ENCODE assay signal across 15 cellular contexts in the genomic region with DNA sequence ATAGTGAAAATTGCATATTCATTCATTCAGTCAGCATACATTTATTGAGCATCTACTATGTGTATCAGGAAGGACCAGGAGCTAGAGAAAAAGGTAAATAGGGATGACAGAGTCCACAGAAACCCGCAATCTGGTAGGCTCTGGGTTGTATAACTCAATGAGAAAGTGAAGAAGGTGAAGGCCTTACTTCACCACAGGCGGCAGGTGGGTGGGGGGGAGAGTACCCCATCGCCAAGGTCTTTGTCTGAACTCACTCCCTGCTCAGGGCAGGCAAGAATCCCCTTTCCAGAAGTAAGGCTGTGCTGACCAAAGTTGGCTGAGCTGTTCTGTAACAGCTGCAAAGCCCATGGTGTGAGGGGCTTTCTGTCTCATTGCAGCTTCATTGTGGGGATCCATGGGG.
DNase-seq lines count a peak whose midpoint lies in the region; ATAC-seq and TF ChIP-seq lines count a peak whose summit lies in the region.
"Had no signal": no experiment of that assay in that cellular context is flagged by ENCODE, and none has a peak within 500 bp of the region (broad histone marks: within the 10 kb centered on the region; RNA-seq: fewer than 3 reads in every experiment).

No MANE protein-coding gene starts in this region.

- no peaks in the 10 kb centered on the region for H3K79me1 ChIP-seq in neuronal stem cell (ENCODE audit: low read depth, low read length)

- H3K4me3 Mint-ChIP-seq in endodermal cell: no peak overlapping the region
- H3K4me3 Mint-ChIP-seq in T-helper 2 cell treated with Interferon-gamma antibody and Interleukin-4, amounts not matched to agents 5 μg/mL and 100 μg/mL, for 36 hours: no peak overlapping the region
- H3K4me3 Mint-ChIP-seq: CD8-positive, alpha-beta memory T cell had no signal

- no peak overlapping the region for H2BK120ac ChIP-seq in neuronal stem cell (ENCODE audit: low read depth, low read length)

- H2AFZ ChIP-seq in neuronal stem cell (ENCODE audit: low read length): no peak overlapping the region
- H2AFZ ChIP-seq: GM23248 had no signal

- H3K27me3 Mint-ChIP-seq in endodermal cell (ENCODE audit: insufficient read depth): peaks cover 10% of the 10 kb centered on the region
- H3K27me3 Mint-ChIP-seq in T-helper 2 cell treated with Interferon-gamma antibody and Interleukin-4, amounts not matched to agents 5 μg/mL and 100 μg/mL, for 36 hours (ENCODE audit: low read depth): peaks cover 7% of the 10 kb centered on the region

- no peak overlapping the region for H4K8ac ChIP-seq in neuronal stem cell (ENCODE audit: low read depth, low read length)

- H3K9ac ChIP-seq in endodermal cell (ENCODE audit: extremely low read depth, low read length, poor library complexity, severe bottlenecking) (no peak overlapping the region), neuronal stem cell (ENCODE audit: low read depth, low read length, poor library complexity) (no peak overlapping the region)
- H3K9ac ChIP-seq: BLaER1, GM23248 had no signal

- peak overlapping the region; percentile 97 for H3K27ac ChIP-seq in RWPE2 (ENCODE audit: poor library complexity, severe bottlenecking)
- H3K27ac ChIP-seq in endodermal cell (ENCODE audit: low read depth, low read length): no peak overlapping the region
- no peak overlapping the region for H3K27ac ChIP-seq in neuronal stem cell (replicated peaks; ENCODE audit: low read length)
- H3K27ac ChIP-seq: 22Rv1, BLaER1, GM23248 had no signal

- H3K23ac ChIP-seq in neuronal stem cell (ENCODE audit: low read depth, low read length, poor library complexity): no peak overlapping the region

- no peak overlapping the region for H3K4ac ChIP-seq in neuronal stem cell (ENCODE audit: low read length)

- H3K4me1 Mint-ChIP-seq in endodermal cell: peaks cover 37% of the 10 kb centered on the region
- no peaks in the 10 kb centered on the region for H3K4me1 Mint-ChIP-seq in T-helper 2 cell treated with Interferon-gamma antibody and Interleukin-4, amounts not matched to agents 5 μg/mL and 100 μg/mL, for 36 hours (ENCODE audit: low read depth)
- H3K4me1 Mint-ChIP-seq: CD8-positive, alpha-beta memory T cell had no signal

- H3K4me3 ChIP-seq in RWPE2 (ENCODE audit: severe bottlenecking): no peak overlapping the region
- no peak overlapping the region for H3K4me3 ChIP-seq in endodermal cell (ENCODE audit: low read length)
- no peak overlapping the region for H3K4me3 ChIP-seq in neuronal stem cell (ENCODE audit: low read length in 2 of 2)
- H3K4me3 ChIP-seq: BLaER1, GM23248, K562 had no signal

- H3K4me1 ChIP-seq in RWPE2 (ENCODE audit: insufficient read depth, poor library complexity, severe bottlenecking): peaks cover 25% of the 10 kb centered on the region
- H3K4me1 ChIP-seq in endodermal cell (ENCODE audit: control insufficient read depth, insufficient read depth, low read length): peaks cover 18% of the 10 kb centered on the region
- peaks cover 2% of the 10 kb centered on the region in 2 donors for H3K4me1 ChIP-seq in neuronal stem cell (ENCODE audit: control insufficient read depth in 2 of 2, insufficient read depth in 1 of 2, low read depth in 1 of 2, low read length in 2 of 2)

- H4K91ac ChIP-seq in neuronal stem cell (ENCODE audit: low read depth, low read length, poor library complexity): no peak overlapping the region

- H3K14ac ChIP-seq in neuronal stem cell (ENCODE audit: low read length): no peak overlapping the region

- peak; percentile 1 for DNase-seq in AG20443 (ENCODE audit: low spot score)
- peak; percentile 64 for DNase-seq in RWPE2 (ENCODE audit: low spot score)
- no peak for DNase-seq in endodermal cell
- no peak for DNase-seq in neuronal stem cell (ENCODE audit: low spot score)
- DNase-seq in GM13977 (ENCODE audit: low spot score): no peak
- no peak for DNase-seq in T-helper 2 cell treated with Interferon-gamma antibody and Interleukin-4, amounts not matched to agents 5 μg/mL and 100 μg/mL, for 36 hours (ENCODE audit: low spot score)
- DNase-seq in hepatic stellate cell (ENCODE audit: low spot score): no peak
- DNase-seq: AML-193; CD8-positive, alpha-beta memory T cell; DMS 273 treated with DMSO at 0.1 percent for 48 hours; GM23248; H7 had no signal

- no peak overlapping the region for H2AK5ac ChIP-seq in neuronal stem cell (ENCODE audit: low read depth, low read length)

- TF ChIP-seq CTCF in RWPE2 (IDR thresholded peaks at IDR 0.05; ENCODE audit: poor library complexity, severe bottlenecking): no peak
- TF ChIP-seq CTCF in endodermal cell (conservative IDR thresholded peaks at IDR 0.05): no peak
- TF ChIP-seq CTCF in GM13977 (IDR thresholded peaks at IDR 0.05; ENCODE audit: extremely low read depth, insufficient read depth, missing control alignments): no peak

- no peak overlapping the region for H3K4me2 ChIP-seq in neuronal stem cell (ENCODE audit: insufficient read depth, low read length, poor library complexity, severe bottlenecking)
- H3K4me2 ChIP-seq: BLaER1 had no signal

- H2BK15ac ChIP-seq in neuronal stem cell (ENCODE audit: low read length): no peak overlapping the region

- WGBS in endodermal cell (ENCODE audit: insufficient coverage in 1 of 2, insufficient read length in 1 of 2), 2 experiments: 89 to 100% methylated on average over 2 to 3 of the region's 3 CpGs
- WGBS in neuronal stem cell (ENCODE audit: extremely low coverage in 2 of 2, insufficient read length in 2 of 2, insufficient replicate concordance in 1 of 2), 2 donors: no CpG with 5 or more reads among the region's 3 CpGs

- in situ Hi-C loops in GM13977 (cut with MboI; ENCODE audit: low pct_unique_long_range_greater_than_20kb, low sequenced_read_pairs, unreplicated experiment): no loop called here

- no peak for ATAC-seq in RWPE2 (ENCODE audit: low read depth)
- ATAC-seq: K562 had no signal

- peak overlapping the region; percentile 45 for H3K27ac Mint-ChIP-seq in endodermal cell
- no peak overlapping the region for H3K27ac Mint-ChIP-seq in T-helper 2 cell treated with Interferon-gamma antibody and Interleukin-4, amounts not matched to agents 5 μg/mL and 100 μg/mL, for 36 hours

- peak overlapping the region; percentile 23 for H3K18ac ChIP-seq in neuronal stem cell (ENCODE audit: low read length)

- no peak overlapping the region for H2BK5ac ChIP-seq in neuronal stem cell (ENCODE audit: low read length)

- no peak overlapping the region for H2BK12ac ChIP-seq in neuronal stem cell (ENCODE audit: low read length)

- no peaks in the 10 kb centered on the region for H3K36me3 Mint-ChIP-seq in endodermal cell (ENCODE audit: low read depth)
- H3K36me3 Mint-ChIP-seq in T-helper 2 cell treated with Interferon-gamma antibody and Interleukin-4, amounts not matched to agents 5 μg/mL and 100 μg/mL, for 36 hours (ENCODE audit: low read depth): no peaks in the 10 kb centered on the region

- peaks cover 13% of the 10 kb centered on the region for H3K9me3 Mint-ChIP-seq in endodermal cell
- no peaks in the 10 kb centered on the region for H3K9me3 Mint-ChIP-seq in T-helper 2 cell treated with Interferon-gamma antibody and Interleukin-4, amounts not matched to agents 5 μg/mL and 100 μg/mL, for 36 hours

- no peaks in the 10 kb centered on the region for H3K27me3 ChIP-seq in RWPE2 (ENCODE audit: insufficient read depth, poor library complexity, severe bottlenecking)
- H3K27me3 ChIP-seq in endodermal cell (ENCODE audit: control insufficient read depth, insufficient read depth, low read length, poor library complexity, severe bottlenecking): no peaks in the 10 kb centered on the region
- H3K27me3 ChIP-seq in neuronal stem cell (ENCODE audit: control insufficient read depth in 3 of 3, insufficient read depth in 3 of 3, low read depth in 1 of 3, low read length in 3 of 3): peaks cover 0 to 2% (median 0%) of the 10 kb centered on the region in 3 experiments
- H3K27me3 ChIP-seq: BLaER1 had no signal

- H3K36me3 ChIP-seq in RWPE2 (ENCODE audit: low read depth) (no peaks in the 10 kb centered on the region), endodermal cell (ENCODE audit: control insufficient read depth, insufficient read depth, low read length) (no peaks in the 10 kb centered on the region), neuronal stem cell (replicated peaks in 1 of 2; ENCODE audit: control insufficient read depth in 2 of 2, insufficient read depth in 2 of 2, low read length in 2 of 2) (no peaks in the 10 kb centered on the region)
- H3K36me3 ChIP-seq: BLaER1 had no signal

- H3K9me3 ChIP-seq in RWPE2 (ENCODE audit: severe bottlenecking): no peaks in the 10 kb centered on the region
- peaks cover 12% of the 10 kb centered on the region for H3K9me3 ChIP-seq in endodermal cell (ENCODE audit: control insufficient read depth, low read length)
- peaks cover 0 to 2% of the 10 kb centered on the region in 2 donors for H3K9me3 ChIP-seq in neuronal stem cell (replicated peaks in 1 of 2; ENCODE audit: control insufficient read depth in 2 of 2, insufficient read depth in 1 of 2, low read depth in 1 of 2, low read length in 2 of 2)

Comparison
In these comparisons a context has a peak if more than half of its experiments do, and no peak if none do; other contexts are left out.
1. DNase-seq: peak in AG20443 (single experiment) and RWPE2 (single experiment); none in endodermal cell (single experiment), neuronal stem cell (single experiment), GM13977 (single experiment), T-helper 2 cell treated with Interferon-gamma antibody and Interleukin-4, amounts not matched to agents 5 μg/mL and 100 μg/mL, for 36 hours (single experiment) and hepatic stellate cell (single experiment).